Comparison of ENCODE assay signal across 16 cellular contexts in the genomic region with DNA sequence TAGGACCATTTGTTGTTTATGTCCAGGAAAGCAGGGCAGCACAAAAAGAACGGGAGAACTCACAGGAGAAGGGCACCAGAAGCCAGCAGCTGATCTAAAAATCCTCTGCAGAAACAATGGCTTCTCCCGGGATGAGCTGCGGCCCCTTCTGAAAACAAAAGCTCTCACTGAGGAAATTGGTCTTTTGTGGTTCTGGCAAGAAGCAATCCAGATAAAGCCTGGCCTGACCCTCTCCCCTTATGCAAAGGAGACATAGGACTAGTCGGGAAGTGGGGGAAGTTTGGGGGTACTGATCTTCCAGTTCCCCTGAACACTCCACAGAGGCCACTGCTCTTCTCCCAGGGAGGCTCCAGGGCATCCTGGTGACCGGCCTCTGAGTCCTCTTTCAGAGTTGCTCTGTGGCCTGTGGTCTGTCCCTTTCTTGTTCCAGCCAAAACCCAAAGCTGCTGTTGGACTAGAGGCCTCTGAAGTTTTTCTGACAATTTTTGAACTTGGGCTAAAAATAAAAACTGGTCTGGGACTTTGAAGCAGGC.
DNase-seq lines count a peak whose midpoint lies in the region; ATAC-seq and TF ChIP-seq lines count a peak whose summit lies in the region.
"Had no signal": no experiment of that assay in that cellular context is flagged by ENCODE, and none has a peak within 500 bp of the region (broad histone marks: within the 10 kb centered on the region; RNA-seq: fewer than 3 reads in every experiment).

No MANE protein-coding gene starts in this region.

- H4K20me1 ChIP-seq in neural progenitor cell (ENCODE audit: low read depth): peaks cover 5% of the 10 kb centered on the region

- H3K4me2 ChIP-seq in neural progenitor cell: peak overlapping the region; percentile 66

- peaks cover 3% of the 10 kb centered on the region for H3K27me3 Mint-ChIP-seq in neural progenitor cell (ENCODE audit: insufficient read depth, low read depth)

- H3K79me2 ChIP-seq in neural progenitor cell (ENCODE audit: low read depth): no peaks in the 10 kb centered on the region

- H3K9me3 Mint-ChIP-seq in neural progenitor cell: peaks cover 16% of the 10 kb centered on the region

- no peak for TF ChIP-seq CTCF in neural progenitor cell (IDR thresholded peaks at IDR 0.05)

- peaks cover 37% of the 10 kb centered on the region for H3K4me1 Mint-ChIP-seq in neural progenitor cell
- H3K4me1 Mint-ChIP-seq: CD8-positive, alpha-beta memory T cell had no signal

- H3K27me3 ChIP-seq in HUES48 (ENCODE audit: control insufficient read depth, insufficient read depth, low read length) (no peaks in the 10 kb centered on the region), iPS-15b (ENCODE audit: control insufficient read depth, insufficient read depth, low read length) (peaks cover 3% of the 10 kb centered on the region), neural progenitor cell (no peaks in the 10 kb centered on the region)

- peaks cover 28% of the 10 kb centered on the region for H3F3A ChIP-seq in neural progenitor cell (ENCODE audit: low read depth)

- DNase-seq in RPMI7951 (ENCODE audit: low read depth): peak; percentile 86
- DNase-seq in neural progenitor cell (ENCODE audit: low spot score): peak; percentile 73
- no peak for DNase-seq in erythroblast (lab: John Stamatoyannopoulos, UW)
- DNase-seq in T1000 (lab: John Stamatoyannopoulos, UW): no peak
- no peak for DNase-seq in HEK293T (ENCODE audit: extremely low spot score)
- DNase-seq: ACHN; C1 segment of cervical spinal cord; CD8-positive, alpha-beta memory T cell; HFFc6; KG1; MV-4-11; NCI-H187 treated with DMSO at 0.1 percent for 48 hours; NCI-H526 had no signal

- no peak overlapping the region for H2AFZ ChIP-seq in neural progenitor cell (replicated peaks)

- H3K27ac ChIP-seq in HUES48 (ENCODE audit: low read depth, low read length) (peak overlapping the region; percentile 35), neural progenitor cell (peak overlapping the region; percentile 68)

- H3K36me3 ChIP-seq in HUES48 (ENCODE audit: control insufficient read depth, insufficient read depth, low read length) (no peaks in the 10 kb centered on the region), iPS-15b (ENCODE audit: control insufficient read depth, insufficient read depth, low read length) (no peaks in the 10 kb centered on the region), neural progenitor cell (no peaks in the 10 kb centered on the region)

- H3K9ac ChIP-seq in HUES48 (ENCODE audit: low read depth, low read length) (no peak overlapping the region), iPS-15b (ENCODE audit: low read depth, low read length) (peak overlapping the region; percentile 37), neural progenitor cell (no peak overlapping the region)

- peak overlapping the region; percentile 77 for H3K27ac Mint-ChIP-seq in neural progenitor cell
- H3K27ac Mint-ChIP-seq: CD8-positive, alpha-beta memory T cell; HFFc6 had no signal

- no peaks in the 10 kb centered on the region for H3K36me3 Mint-ChIP-seq in neural progenitor cell

- H3K4me3 Mint-ChIP-seq in neural progenitor cell: no peak overlapping the region
- H3K4me3 Mint-ChIP-seq: CD8-positive, alpha-beta memory T cell; HFFc6 had no signal

- CTCF ChIA-PET in HEK293T (lab: Yijun Ruan, JAX): no interaction called here

- TF ChIP-seq POLR2A in erythroblast (IDR thresholded peaks at IDR 0.05; ENCODE audit: low read length): no peak

- ATAC-seq in HG03025 (IDR thresholded peaks at IDR 0.05; ENCODE audit: low FRiP score, unreplicated experiment): no peak

- peaks cover 5% of the 10 kb centered on the region for H3K4me1 ChIP-seq in HUES48 (ENCODE audit: control insufficient read depth, insufficient read depth, low read length)
- H3K4me1 ChIP-seq in iPS-15b (ENCODE audit: control insufficient read depth, insufficient read depth, low read length): peaks cover 4% of the 10 kb centered on the region
- peaks cover 39% of the 10 kb centered on the region for H3K4me1 ChIP-seq in neural progenitor cell

- POLR2A ChIA-PET in HEK293T (lab: Yijun Ruan, JAX): no interaction called here

- H3K9me3 ChIP-seq in HUES48 (ENCODE audit: control insufficient read depth, insufficient read depth, low read length): peaks cover 3% of the 10 kb centered on the region; the same call in 1 of the 2 replicates
- H3K9me3 ChIP-seq in iPS-15b (ENCODE audit: control insufficient read depth, insufficient read depth, low read length): peaks cover 4% of the 10 kb centered on the region
- H3K9me3 ChIP-seq in neural progenitor cell (ENCODE audit: low read depth): no peaks in the 10 kb centered on the region

- H3K4me3 ChIP-seq in HUES48 (ENCODE audit: low read depth, low read length) (no peak overlapping the region), iPS-15b (ENCODE audit: low read depth, low read length) (no peak overlapping the region), neural progenitor cell (no peak overlapping the region)

TF ChIP-seq in HEK293T, 16 proteins besides CTCF, POLR2A, EP300 and RAD21:
- no peak for TF ChIP-seq TARDBP (IDR thresholded peaks at IDR 0.05)
- TF ChIP-seq FOXM1 (IDR thresholded peaks at IDR 0.05; ENCODE audit: borderline replicate concordance): no peak
- TF ChIP-seq BHLHE40 (IDR thresholded peaks at IDR 0.05; ENCODE audit: borderline replicate concordance): no peak
- no peak for TF ChIP-seq FOXA1 (IDR thresholded peaks at IDR 0.05)

Comparison
In these comparisons a context has a peak if more than half of its experiments do, and no peak if none do; other contexts are left out.
1. DNase-seq: peak in RPMI7951 (single experiment) and neural progenitor cell (single experiment); none in erythroblast (0 of 2), T1000 (single experiment) and HEK293T (single experiment).